In the genomic region with DNA sequence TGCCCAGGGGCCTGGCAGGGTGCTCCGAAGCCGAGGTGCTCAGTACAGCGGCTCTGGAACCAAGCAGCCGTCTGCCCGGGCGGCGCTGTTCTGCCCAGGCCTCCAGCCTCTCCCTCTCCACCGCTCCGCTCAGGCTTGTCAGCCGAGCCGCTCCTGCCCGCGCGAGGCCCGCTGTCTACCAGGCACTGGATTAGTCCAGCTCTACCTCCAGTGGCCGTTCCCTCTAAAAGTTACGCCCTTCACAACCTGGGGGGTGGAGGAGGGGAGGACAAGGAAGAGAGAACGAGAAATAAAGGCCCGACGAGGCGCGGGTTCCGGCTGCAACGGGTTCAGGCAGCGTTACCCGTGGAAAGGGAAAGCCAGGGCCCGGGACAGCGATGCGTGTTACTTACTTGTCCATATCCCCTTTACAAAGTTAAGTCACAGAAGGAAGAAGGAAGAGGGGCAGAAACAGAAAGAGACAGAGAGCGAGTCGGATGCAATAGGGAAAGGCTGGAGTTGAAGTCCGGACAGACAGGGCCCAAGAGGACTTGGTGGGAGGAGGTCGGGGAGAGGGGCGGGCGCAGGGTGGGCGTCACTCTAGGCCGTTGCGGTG, we compare ENCODE assay signal across 8 cellular contexts. TPM values are rescaled to one million over a fixed set of nuclear protein-coding genes. Genes with fewer than 3 reads are reported as not detected.
A peak's percentile ranks its signal among the peaks of the same experiment; 100 is the strongest.
DNase-seq lines count a peak whose midpoint lies in the region; ATAC-seq and TF ChIP-seq lines count a peak whose summit lies in the region.

No MANE protein-coding gene starts in this region.

- no peak for TF ChIP-seq POLR2A in ovary (IDR thresholded peaks at IDR 0.05)

- peak overlapping the region; percentile 46 to 86 (median 78) for H3K4me3 Mint-ChIP-seq in naive thymus-derived CD4-positive, alpha-beta T cell

- peaks cover 0 to 25% (median 5%) of the 10 kb centered on the region in 5 donors for H3K36me3 Mint-ChIP-seq in naive thymus-derived CD4-positive, alpha-beta T cell

- H3K27me3 ChIP-seq in naive thymus-derived CD4-positive, alpha-beta T cell (ENCODE audit: control insufficient read depth in 2 of 2, insufficient read depth in 2 of 2, low read length in 2 of 2), result peaks cover 0 to 28% of the 10 kb centered on the region in 2 donors
- H3K27me3 ChIP-seq in ovary, result no peaks in the 10 kb centered on the region
- peaks cover 25% of the 10 kb centered on the region for H3K27me3 ChIP-seq in HAP-1 (ENCODE audit: low read depth)

- no peak for TF ChIP-seq CTCF in coronary artery (IDR thresholded peaks at IDR 0.05)
- no peak for TF ChIP-seq CTCF in ovary (IDR thresholded peaks at IDR 0.05)

- peak; percentile 48 for ATAC-seq in HG03097 (IDR thresholded peaks at IDR 0.05; ENCODE audit: low FRiP score, unreplicated experiment)
- ATAC-seq in naive thymus-derived CD4-positive, alpha-beta T cell, result peak; percentile 63
- no peak for ATAC-seq in GM21528 (IDR thresholded peaks at IDR 0.05; ENCODE audit: low FRiP score, unreplicated experiment)

- peaks cover 17 to 36% (median 26%) of the 10 kb centered on the region in 7 donors for H3K4me1 Mint-ChIP-seq in naive thymus-derived CD4-positive, alpha-beta T cell

- H3K9me3 ChIP-seq in naive thymus-derived CD4-positive, alpha-beta T cell (ENCODE audit: control insufficient read depth in 2 of 3, low read length in 3 of 3), result no peaks in the 10 kb centered on the region
- peaks cover 0 to 3% of the 10 kb centered on the region in 2 donors for H3K9me3 ChIP-seq in ovary
- H3K9me3 ChIP-seq in HAP-1, result no peaks in the 10 kb centered on the region

- peaks cover 0 to 78% (median 34%) of the 10 kb centered on the region in 11 donors for H3K9me3 Mint-ChIP-seq in naive thymus-derived CD4-positive, alpha-beta T cell

- peak overlapping the region in 4 of 9 donors; percentile 39 to 86 (median 75) for H3K27ac Mint-ChIP-seq in naive thymus-derived CD4-positive, alpha-beta T cell

- no peak for TF ChIP-seq EP300 in ovary (IDR thresholded peaks at IDR 0.05)

- peak overlapping the region; percentile 72 for H3K4me3 ChIP-seq in coronary artery
- no peak overlapping the region for H3K4me3 ChIP-seq in naive thymus-derived CD4-positive, alpha-beta T cell (ENCODE audit: low read length)
- no peak overlapping the region for H3K4me3 ChIP-seq in ovary
- H3K4me3 ChIP-seq in HAP-1, result no peak overlapping the region

- WGBS in ovary, 3 donors, result 2 to 3% (median 2%) methylated on average over 36 to 38 of the region's 38 CpGs

- peaks cover 77 to 88% (median 86%) of the 10 kb centered on the region in 5 donors for H3K27me3 Mint-ChIP-seq in naive thymus-derived CD4-positive, alpha-beta T cell

- intact Hi-C loops in naive thymus-derived CD4-positive, alpha-beta T cell (cut with micrococcal nuclease), result loop anchor here (5.0 to 10.0 kb wide), 2 partner anchors 983 to 1221 kb away; no protein-coding TSS in a partner anchor
- intact Hi-C loops in ovary (cut with DNase I), result no loop called here

- POLR2A ChIA-PET in naive thymus-derived CD4-positive, alpha-beta T cell (lab: Charles Lee), result no interaction called here

- H3K27ac ChIP-seq in coronary artery, result no peak overlapping the region
- no peak overlapping the region for H3K27ac ChIP-seq in naive thymus-derived CD4-positive, alpha-beta T cell (ENCODE audit: low read depth, low read length)
- no peak overlapping the region for H3K27ac ChIP-seq in ovary

- H3K4me1 ChIP-seq in naive thymus-derived CD4-positive, alpha-beta T cell (ENCODE audit: control insufficient read depth in 2 of 2, insufficient read depth in 2 of 2, low read length in 2 of 2), result no peaks in the 10 kb centered on the region
- peaks cover 14% of the 10 kb centered on the region for H3K4me1 ChIP-seq in ovary (ENCODE audit: insufficient read depth)
- H3K4me1 ChIP-seq in HAP-1, result peaks cover 9% of the 10 kb centered on the region

- in situ Hi-C loops in HAP-1 (cut with MboI; ENCODE audit: low sequenced_read_pairs), result no loop called here

- DNase-seq in COR-L47 (lab: John Stamatoyannopoulos, UW) (peak; percentile 25), coronary artery (ENCODE audit: low spot score) (no peak), ovary (no peak), HAP-1 (ENCODE audit: low spot score in 2 of 2) (no peak)
- no peak for DNase-seq in naive thymus-derived CD4-positive, alpha-beta T cell
- no peak for DNase-seq in stimulated activated naive CD4-positive, alpha-beta T cell (lab: John Stamatoyannopoulos, UW)

- CTCF ChIA-PET in naive thymus-derived CD4-positive, alpha-beta T cell (lab: Charles Lee), result no interaction called here

- H3K36me3 ChIP-seq in naive thymus-derived CD4-positive, alpha-beta T cell (ENCODE audit: control insufficient read depth in 2 of 3, insufficient read depth in 3 of 3, low read length in 3 of 3), result no peaks in the 10 kb centered on the region
- H3K36me3 ChIP-seq in ovary, result no peaks in the 10 kb centered on the region
- H3K36me3 ChIP-seq in HAP-1 (replicated peaks), result no peaks in the 10 kb centered on the region

RNA-seq across cellular contexts. Expression of gene SP8, which starts 2.9 kb away (rescaled TPM):
- total RNA-seq in naive thymus-derived CD4-positive, alpha-beta T cell, result not detected
- polyA plus RNA-seq in naive thymus-derived CD4-positive, alpha-beta T cell, result not detected
- under 1 TPM in 1 of 7 donors, not detected in 6; 0.18 TPM for total RNA-seq in ovary
- not detected for polyA plus RNA-seq in ovary

Comparison
In these comparisons a context has a peak if more than half of its experiments do, and no peak if none do; other contexts are left out.
1. intact Hi-C loops: an anchor here in naive thymus-derived CD4-positive, alpha-beta T cell (5.0 to 10.0 kb wide); none called in ovary.